ENCODE assay signal across 19 cellular contexts in the genomic region with DNA sequence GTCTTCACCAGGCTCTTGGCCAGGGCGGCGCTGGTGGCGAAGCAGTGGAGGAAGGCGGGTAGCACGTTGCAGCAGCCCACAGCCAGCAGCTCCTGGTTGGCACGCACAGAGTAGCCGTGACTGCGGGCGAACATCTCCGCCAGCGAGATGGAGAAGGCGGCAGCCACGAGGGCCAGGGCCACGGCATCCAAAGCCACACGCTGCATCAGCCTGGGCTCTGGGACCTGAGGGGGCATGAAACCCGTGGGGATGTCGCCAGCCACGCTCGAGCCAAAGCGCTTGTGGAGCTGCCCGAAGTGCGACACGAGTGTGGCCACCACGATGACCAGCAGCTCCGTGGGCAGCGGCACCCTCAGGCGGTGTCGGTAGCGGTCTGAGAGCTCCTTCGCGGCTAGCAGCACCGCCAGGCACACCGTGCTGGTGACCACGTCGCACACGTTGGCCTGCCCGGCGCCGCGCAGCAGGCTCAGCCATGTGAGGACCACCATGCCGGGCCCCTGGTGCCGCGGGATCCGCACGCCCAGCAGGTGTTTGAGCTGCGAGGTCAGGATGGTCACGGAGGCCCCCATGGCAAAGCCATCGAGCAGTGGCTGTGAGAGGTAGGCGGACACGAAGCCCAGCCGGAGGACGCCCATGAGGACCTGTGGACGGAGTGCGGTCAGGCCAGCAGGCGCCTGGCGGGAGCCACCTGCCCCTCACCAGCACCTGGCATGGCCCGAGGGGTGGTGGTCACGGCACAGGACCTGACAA. TPM values are rescaled to one million over a fixed set of nuclear protein-coding genes. Genes with fewer than 3 reads are reported as not detected.
DNase-seq lines count a peak whose midpoint lies in the region; ATAC-seq and TF ChIP-seq lines count a peak whose summit lies in the region.
"Had no signal": no experiment of that assay in that cellular context is flagged by ENCODE, and none has a peak within 500 bp of the region (broad histone marks: within the 10 kb centered on the region; RNA-seq: fewer than 3 reads in every experiment).

No MANE protein-coding gene starts in this region.

- no peak overlapping the region for H3K27ac ChIP-seq in right atrium auricular region
- H3K27ac ChIP-seq in neuronal stem cell (replicated peaks; ENCODE audit: low read length), result no peak overlapping the region
- H3K27ac ChIP-seq: BLaER1 treated with 17β-estradiol and CSF1 and Interleukin-3, amounts not matched to agents 10 nM and 100 nM had no signal

- peak overlapping the region; percentile 91 for H3K23ac ChIP-seq in neuronal stem cell (ENCODE audit: low read depth, low read length, poor library complexity)

- CTCF ChIA-PET in Calu3 (lab: Charles Lee), result no interaction called here

- no peaks in the 10 kb centered on the region for H3K27me3 Mint-ChIP-seq in Calu3 (ENCODE audit: unreplicated experiment)
- H3K27me3 Mint-ChIP-seq: CD4-positive, alpha-beta T cell; IgD-negative memory B cell had no signal

- H2AK5ac ChIP-seq in neuronal stem cell (ENCODE audit: low read depth, low read length), result no peak overlapping the region

- H3K4me1 Mint-ChIP-seq in Calu3 (ENCODE audit: low read depth, unreplicated experiment), result peaks cover 8% of the 10 kb centered on the region

- no peak overlapping the region for H3K4me3 ChIP-seq in right atrium auricular region
- H3K4me3 ChIP-seq in neuronal stem cell (ENCODE audit: low read length in 2 of 2), result no peak overlapping the region
- H3K4me3 ChIP-seq: BLaER1 treated with 17β-estradiol and CSF1 and Interleukin-3, amounts not matched to agents 10 nM and 100 nM had no signal

- no peak overlapping the region for H2BK5ac ChIP-seq in neuronal stem cell (ENCODE audit: low read length)

- ATAC-seq in left ventricle myocardium superior, result no peak

- no peaks in the 10 kb centered on the region for H3K36me3 ChIP-seq in right atrium auricular region
- peaks cover 0 to 1% of the 10 kb centered on the region in 2 donors for H3K36me3 ChIP-seq in neuronal stem cell (replicated peaks in 1 of 2; ENCODE audit: control insufficient read depth in 2 of 2, insufficient read depth in 2 of 2, low read length in 2 of 2)

- H3K27ac Mint-ChIP-seq in Calu3 (ENCODE audit: unreplicated experiment), result no peak overlapping the region
- H3K27ac Mint-ChIP-seq: CD4-positive, alpha-beta T cell; IgD-negative memory B cell had no signal

- H3K9me3 ChIP-seq in right atrium auricular region (no peaks in the 10 kb centered on the region), neuronal stem cell (replicated peaks in 1 of 2; ENCODE audit: control insufficient read depth in 2 of 2, insufficient read depth in 1 of 2, low read depth in 1 of 2, low read length in 2 of 2) (no peaks in the 10 kb centered on the region)
- H3K9me3 ChIP-seq: BLaER1 treated with 17β-estradiol and CSF1 and Interleukin-3, amounts not matched to agents 10 nM and 100 nM had no signal

- no peak overlapping the region for H3K4ac ChIP-seq in neuronal stem cell (ENCODE audit: low read length)

- no peak overlapping the region for H3K4me2 ChIP-seq in neuronal stem cell (ENCODE audit: insufficient read depth, low read length, poor library complexity, severe bottlenecking)

- H2BK12ac ChIP-seq in neuronal stem cell (ENCODE audit: low read length), result no peak overlapping the region

- H3K9me3 Mint-ChIP-seq in Calu3 (ENCODE audit: low read depth, unreplicated experiment), result no peaks in the 10 kb centered on the region
- H3K9me3 Mint-ChIP-seq: CD4-positive, alpha-beta T cell; IgD-negative memory B cell had no signal

- peaks cover 27% of the 10 kb centered on the region for H3K36me3 Mint-ChIP-seq in Calu3 (ENCODE audit: insufficient read depth, unreplicated experiment)

- H3K79me1 ChIP-seq in neuronal stem cell (ENCODE audit: low read depth, low read length), result peaks cover 8% of the 10 kb centered on the region

- H3K18ac ChIP-seq in neuronal stem cell (ENCODE audit: low read length), result no peak overlapping the region

- H3K27me3 ChIP-seq in right atrium auricular region (no peaks in the 10 kb centered on the region), neuronal stem cell (ENCODE audit: control insufficient read depth in 3 of 3, insufficient read depth in 3 of 3, low read depth in 1 of 3, low read length in 3 of 3) (peaks cover 0 to 32% (median 4%) of the 10 kb centered on the region in 3 experiments)

- no peak overlapping the region for H2BK15ac ChIP-seq in neuronal stem cell (ENCODE audit: low read length)

- no TSS peak for BruUV-seq in Calu3 (replicated peaks; lab: Mats Ljungman, UMichigan)

- intact Hi-C loops in left ventricle myocardium superior (cut with micrococcal nuclease), result no loop called here
- intact Hi-C loops in Calu3 (cut with micrococcal nuclease; ENCODE audit: unreplicated experiment), result no loop called here

- H3K4me3 Mint-ChIP-seq in Calu3 (ENCODE audit: low read depth, unreplicated experiment), result no peak overlapping the region
- H3K4me3 Mint-ChIP-seq: CD4-positive, alpha-beta T cell; IgD-negative memory B cell had no signal

- DNase-seq in left ventricle myocardium superior (peak; percentile 27), right atrium auricular region (ENCODE audit: low spot score) (no peak), neuronal stem cell (ENCODE audit: low spot score) (no peak), Calu3 (no peak)
- DNase-seq: CD4-positive, alpha-beta T cell; DMS53; NCI-H1048; NCI-H1417; NCI-H1694; NCI-H2029 treated with DMSO at 0.1 percent for 48 hours; NCI-H446 treated with DMSO at 0.1 percent for 48 hours; NCI-H526; NCI-H82; NK-92 treated with Interleukin-12 subunit alpha and Interleukin-12 subunit beta, amount 100 ng/mL, for 24 hours; RPMI8226; SHP77 had no signal

- no peak overlapping the region for H2AFZ ChIP-seq in neuronal stem cell (ENCODE audit: low read length)

- H3K14ac ChIP-seq in neuronal stem cell (ENCODE audit: low read length), result no peak overlapping the region

- H4K91ac ChIP-seq in neuronal stem cell (ENCODE audit: low read depth, low read length, poor library complexity), result no peak overlapping the region

- H4K8ac ChIP-seq in neuronal stem cell (ENCODE audit: low read depth, low read length), result no peak overlapping the region

- WGBS in neuronal stem cell (ENCODE audit: extremely low coverage in 2 of 2, insufficient read length in 2 of 2, insufficient replicate concordance in 1 of 2), 2 donors, result no CpG with 5 or more reads among the region's 58 CpGs

- H3K4me1 ChIP-seq in right atrium auricular region (peaks cover 0 to 21% of the 10 kb centered on the region in 2 donors), neuronal stem cell (ENCODE audit: control insufficient read depth in 2 of 2, insufficient read depth in 1 of 2, low read depth in 1 of 2, low read length in 2 of 2) (peaks cover 3 to 19% of the 10 kb centered on the region in 2 donors)

- no peak overlapping the region for H3K9ac ChIP-seq in neuronal stem cell (ENCODE audit: low read depth, low read length, poor library complexity)

- H2BK120ac ChIP-seq in neuronal stem cell (ENCODE audit: low read depth, low read length), result no peak overlapping the region

- TF ChIP-seq CTCF in right atrium auricular region (IDR thresholded peaks at IDR 0.05) (no peak), Calu3 (IDR thresholded peaks at IDR 0.05; ENCODE audit: unreplicated experiment) (no peak)

RNA-seq across cellular contexts. Expression of a gene that starts 3.1 kb away (rescaled TPM):
- 8.7 TPM for total RNA-seq in left ventricle myocardium superior
- total RNA-seq in right atrium auricular region, result 10 to 100 TPM in 1 of 2 donors, 1 to 10 TPM in 1; 8.9 to 10.2 TPM
- polyA plus RNA-seq in neuronal stem cell (2013, experiment 1 of 2), result 6.9 TPM
- polyA plus RNA-seq in neuronal stem cell (2013, experiment 2 of 2), result 5.7 TPM
- 36.9 and 38.8 TPM in 2 replicates for total RNA-seq in Calu3 (2022)

RNA-seq across cellular contexts. Expression of a gene that starts 3.3 kb away (rescaled TPM):
- total RNA-seq in left ventricle myocardium superior (not detected), right atrium auricular region (not detected), Calu3 (2022) (0.49 and 0.68 TPM in 2 replicates)
- polyA plus RNA-seq in neuronal stem cell (2013, experiment 1 of 2), result 0.13 TPM
- 0.15 TPM for polyA plus RNA-seq in neuronal stem cell (2013, experiment 2 of 2)
- total RNA-seq: CD4-positive, alpha-beta T cell; SK-MEL-5 had no signal

RNA-seq across cellular contexts. Expression of a gene that starts 16.5 kb away (rescaled TPM):
- total RNA-seq in left ventricle myocardium superior, result 3.6 TPM
- 1 to 10 TPM; 3.1 to 4.8 TPM for total RNA-seq in right atrium auricular region
- polyA plus RNA-seq in neuronal stem cell (2013, experiment 1 of 2), result 5.4 TPM
- 5.2 TPM for polyA plus RNA-seq in neuronal stem cell (2013, experiment 2 of 2)
- 8.8 and 11.8 TPM in 2 replicates for total RNA-seq in Calu3 (2022)

RNA-seq across cellular contexts. Expression of a gene that starts 21.5 kb away (rescaled TPM):
- total RNA-seq in left ventricle myocardium superior, result 26.6 TPM
- 10 to 100 TPM; 30.3 to 47.1 TPM for total RNA-seq in right atrium auricular region
- 67.8 TPM for polyA plus RNA-seq in neuronal stem cell (2013, experiment 1 of 2)
- polyA plus RNA-seq in neuronal stem cell (2013, experiment 2 of 2), result 66.3 TPM
- 36.8 and 43.2 TPM in 2 replicates for total RNA-seq in Calu3 (2022)

RNA-seq across cellular contexts. Expression of a gene that starts 57.6 kb away (rescaled TPM):
- total RNA-seq in left ventricle myocardium superior (19.8 TPM), right atrium auricular region (10 to 100 TPM; 20.2 to 24.0 TPM), Calu3 (2022) (18.8 and 24.2 TPM in 2 replicates)
- 8.0 TPM for polyA plus RNA-seq in neuronal stem cell (2013, experiment 1 of 2)
- polyA plus RNA-seq in neuronal stem cell (2013, experiment 2 of 2), result 7.7 TPM
